1 cellular context compared by ENCODE assay signal in genomic region chr1:111446967-111447892, GRCh38.
TF ChIP-seq lines count a peak whose summit lies in the region.

No MANE protein-coding gene starts in this region.

TF ChIP-seq in SK-N-SH treated with all-trans-retinoic acid at 6 μM for 48 hours, 23 proteins besides CTCF, POLR2A, EP300 and RAD21 (continued from another document):
- TF ChIP-seq CSRNP3 (CRISPR knock-in tag; IDR thresholded peaks at IDR 0.05): no peak
- no peak for TF ChIP-seq OSR1 (CRISPR knock-in tag; IDR thresholded peaks at IDR 0.05)
- no peak for TF ChIP-seq ZNF70 (CRISPR knock-in tag; IDR thresholded peaks at IDR 0.05)
- no peak for TF ChIP-seq ZNF8 (CRISPR knock-in tag; IDR thresholded peaks at IDR 0.05)
- TF ChIP-seq ESRRG (CRISPR knock-in tag; IDR thresholded peaks at IDR 0.05): no peak
- TF ChIP-seq PATZ1 (CRISPR knock-in tag; IDR thresholded peaks at IDR 0.05; ENCODE audit: borderline replicate concordance): no peak
- TF ChIP-seq SNAI2 (CRISPR knock-in tag; IDR thresholded peaks at IDR 0.05): no peak
- no peak for TF ChIP-seq TCF4 (CRISPR knock-in tag; IDR thresholded peaks at IDR 0.05; ENCODE audit: borderline replicate concordance)
- no peak for TF ChIP-seq ZFP30 (CRISPR knock-in tag; IDR thresholded peaks at IDR 0.05)
- TF ChIP-seq CSDC2 (CRISPR knock-in tag; IDR thresholded peaks at IDR 0.05): no peak
- no peak for TF ChIP-seq CREB5 (CRISPR knock-in tag; IDR thresholded peaks at IDR 0.05; ENCODE audit: low read depth)
- no peak for TF ChIP-seq BACH2 (CRISPR knock-in tag; IDR thresholded peaks at IDR 0.05; ENCODE audit: borderline replicate concordance)
- no peak for TF ChIP-seq ARNTL (CRISPR knock-in tag; IDR thresholded peaks at IDR 0.05; ENCODE audit: borderline replicate concordance, low read depth)
- no peak for TF ChIP-seq TOX (CRISPR knock-in tag; IDR thresholded peaks at IDR 0.05; ENCODE audit: borderline replicate concordance)
- no peak for TF ChIP-seq PPARA (CRISPR knock-in tag; IDR thresholded peaks at IDR 0.05; ENCODE audit: borderline replicate concordance)
